In genomic region chr14:105076296-105076804, GRCh38 we compare ENCODE assay signal across 19 cellular contexts. TPM values are rescaled to one million over a fixed set of nuclear protein-coding genes. Genes with fewer than 3 reads are reported as not detected.
DNase-seq lines count a peak whose midpoint lies in the region; ATAC-seq and TF ChIP-seq lines count a peak whose summit lies in the region.
"Had no signal": no experiment of that assay in that cellular context is flagged by ENCODE, and none has a peak within 500 bp of the region (broad histone marks: within the 10 kb centered on the region; RNA-seq: fewer than 3 reads in every experiment).

No MANE protein-coding gene starts in this region.

- no peaks in the 10 kb centered on the region for H3K9me3 Mint-ChIP-seq in activated naive CD8-positive, alpha-beta T cell (ENCODE audit: low read depth)
- no peaks in the 10 kb centered on the region for H3K9me3 Mint-ChIP-seq in activated naive CD8-positive, alpha-beta T cell treated with anti-CD3 and anti-CD28 coated beads, Interleukin-2, amount 50 U/mL, for 24 hours
- no peaks in the 10 kb centered on the region for H3K9me3 Mint-ChIP-seq in immature natural killer cell
- H3K9me3 Mint-ChIP-seq in stimulated activated memory B cell treated with anti-CD40 and anti-IgM and Interleukin-4, amounts not matched to agents 10 μg/mL and 1 μg/mL and 100 μg/mL, for 72 hours, result no peaks in the 10 kb centered on the region
- H3K9me3 Mint-ChIP-seq: HFFc6 had no signal

- H3K27ac ChIP-seq in Panc1 (ENCODE audit: low read length), result no peak overlapping the region
- H3K27ac ChIP-seq: neural progenitor cell had no signal

- H3K36me3 ChIP-seq in Panc1 (ENCODE audit: control insufficient read depth, insufficient read depth, low read length), result no peaks in the 10 kb centered on the region
- H3K36me3 ChIP-seq: MG63, neural progenitor cell had no signal

- H3K4me1 Mint-ChIP-seq in activated naive CD8-positive, alpha-beta T cell (ENCODE audit: low read depth), result peaks cover 37% of the 10 kb centered on the region
- H3K4me1 Mint-ChIP-seq in activated naive CD8-positive, alpha-beta T cell treated with anti-CD3 and anti-CD28 coated beads, Interleukin-2, amount 50 U/mL, for 24 hours, result peaks cover 33% of the 10 kb centered on the region
- H3K4me1 Mint-ChIP-seq in immature natural killer cell, result peaks cover 25 to 30% of the 10 kb centered on the region in 2 donors
- H3K4me1 Mint-ChIP-seq in stimulated activated memory B cell treated with anti-CD40 and anti-IgM and Interleukin-4, amounts not matched to agents 10 μg/mL and 1 μg/mL and 100 μg/mL, for 72 hours, result peaks cover 46% of the 10 kb centered on the region

- H3K27me3 ChIP-seq in Panc1 (ENCODE audit: control insufficient read depth, insufficient read depth, low read length), result no peaks in the 10 kb centered on the region
- H3K27me3 ChIP-seq: MG63, neural progenitor cell had no signal

- POLR2A ChIA-PET in Panc1 (lab: Charles Lee), result no interaction called here

- no peaks in the 10 kb centered on the region; the same call in 1 of the 2 replicates for H3K4me1 ChIP-seq in Panc1 (ENCODE audit: control insufficient read depth, insufficient read depth, low read length)

- TF ChIP-seq CTCF in Panc1 (IDR thresholded peaks at IDR 0.05), result no peak

- H3K9me3 ChIP-seq in Panc1 (ENCODE audit: control insufficient read depth, insufficient read depth, low read depth, low read length), result no peaks in the 10 kb centered on the region
- H3K9me3 ChIP-seq: MG63 had no signal

- no peak for ATAC-seq in activated naive CD8-positive, alpha-beta T cell treated with anti-CD3 and anti-CD28 coated beads, Interleukin-2, amount 50 U/mL, for 24 hours
- ATAC-seq in Panc1, result peak; percentile 22; the same call in 1 of the 2 replicates
- no peak for ATAC-seq in stimulated activated memory B cell treated with anti-CD40 and anti-IgM and Interleukin-4, amounts not matched to agents 10 μg/mL and 1 μg/mL and 100 μg/mL, for 72 hours

- intact Hi-C loops in Panc1 (cut with micrococcal nuclease; ENCODE audit: unreplicated experiment), result no loop called here

- no peaks in the 10 kb centered on the region for H3K27me3 Mint-ChIP-seq in activated naive CD8-positive, alpha-beta T cell
- no peaks in the 10 kb centered on the region for H3K27me3 Mint-ChIP-seq in activated naive CD8-positive, alpha-beta T cell treated with anti-CD3 and anti-CD28 coated beads, Interleukin-2, amount 50 U/mL, for 24 hours
- peaks cover 0 to 7% (median 0%) of the 10 kb centered on the region in 3 donors for H3K27me3 Mint-ChIP-seq in immature natural killer cell (ENCODE audit: low read depth in 3 of 3)
- no peaks in the 10 kb centered on the region for H3K27me3 Mint-ChIP-seq in stimulated activated memory B cell treated with anti-CD40 and anti-IgM and Interleukin-4, amounts not matched to agents 10 μg/mL and 1 μg/mL and 100 μg/mL, for 72 hours

- CTCF ChIA-PET in Panc1 (lab: Charles Lee), result no interaction called here

- in situ Hi-C loops in Panc1 (cut with HindIII; ENCODE audit: low pct_unique_long_range_greater_than_20kb, low sequenced_read_pairs), result no loop called here

- BruUV-seq in Panc1 (replicated peaks; lab: Mats Ljungman, UMichigan), result no TSS peak

- H3K4me3 Mint-ChIP-seq in activated naive CD8-positive, alpha-beta T cell, result peak overlapping the region; percentile 20
- no peak overlapping the region for H3K4me3 Mint-ChIP-seq in activated naive CD8-positive, alpha-beta T cell treated with anti-CD3 and anti-CD28 coated beads, Interleukin-2, amount 50 U/mL, for 24 hours
- peak overlapping the region; percentile 77 to 92 (median 87) for H3K4me3 Mint-ChIP-seq in immature natural killer cell
- H3K4me3 Mint-ChIP-seq in stimulated activated memory B cell treated with anti-CD40 and anti-IgM and Interleukin-4, amounts not matched to agents 10 μg/mL and 1 μg/mL and 100 μg/mL, for 72 hours, result peak overlapping the region; percentile 23
- H3K4me3 Mint-ChIP-seq: HFFc6, neural progenitor cell had no signal

- H3K27ac Mint-ChIP-seq in activated naive CD8-positive, alpha-beta T cell, result peak overlapping the region; percentile 79
- H3K27ac Mint-ChIP-seq in activated naive CD8-positive, alpha-beta T cell treated with anti-CD3 and anti-CD28 coated beads, Interleukin-2, amount 50 U/mL, for 24 hours, result no peak overlapping the region
- peak overlapping the region; percentile 65 to 97 (median 84) for H3K27ac Mint-ChIP-seq in immature natural killer cell
- H3K27ac Mint-ChIP-seq in stimulated activated memory B cell treated with anti-CD40 and anti-IgM and Interleukin-4, amounts not matched to agents 10 μg/mL and 1 μg/mL and 100 μg/mL, for 72 hours, result peak overlapping the region; percentile 11
- H3K27ac Mint-ChIP-seq: HFFc6 had no signal

- H3K4me3 ChIP-seq in Panc1 (ENCODE audit: low read depth in 2 of 2, low read length in 2 of 2), result no peak overlapping the region
- H3K4me3 ChIP-seq: MG63, neural progenitor cell had no signal

- no peak for DNase-seq in activated naive CD8-positive, alpha-beta T cell treated with anti-CD3 and anti-CD28 coated beads, Interleukin-2, amount 50 U/mL, for 24 hours
- DNase-seq in Panc1 (ENCODE audit: low read depth, low spot score), result no peak
- DNase-seq in immature natural killer cell, result no peak
- no peak for DNase-seq in stimulated activated CD4-positive, alpha-beta T cell treated with anti-CD3 and anti-CD28 coated beads, Interleukin-4, amount 100 ng/mL, for 1 hour
- DNase-seq in NCI-H2227 (lab: John Stamatoyannopoulos, UW; ENCODE audit: unreplicated experiment), result no peak
- DNase-seq in stimulated activated CD4-positive, alpha-beta T cell treated with anti-CD3 and anti-CD28 coated beads, Interleukin-4, amount 100 ng/mL, for 4 hours, result no peak
- DNase-seq: COR-L47; effector CD4-positive, alpha-beta T cell; head of caudate nucleus; HFFc6; MG63; NCI-H1694 treated with DMSO at 0.1 percent for 48 hours; NCI-H446; retina; substantia nigra; T1000 had no signal

- H3K36me3 Mint-ChIP-seq in activated naive CD8-positive, alpha-beta T cell, result no peaks in the 10 kb centered on the region
- no peaks in the 10 kb centered on the region for H3K36me3 Mint-ChIP-seq in activated naive CD8-positive, alpha-beta T cell treated with anti-CD3 and anti-CD28 coated beads, Interleukin-2, amount 50 U/mL, for 24 hours (ENCODE audit: low read depth)
- no peaks in the 10 kb centered on the region for H3K36me3 Mint-ChIP-seq in immature natural killer cell
- H3K36me3 Mint-ChIP-seq in stimulated activated memory B cell treated with anti-CD40 and anti-IgM and Interleukin-4, amounts not matched to agents 10 μg/mL and 1 μg/mL and 100 μg/mL, for 72 hours, result no peaks in the 10 kb centered on the region
- H3K36me3 Mint-ChIP-seq: neural progenitor cell had no signal

RNA-seq across cellular contexts. Expression of gene GPR132, which starts 11.1 kb away (rescaled TPM):
- 0.08 TPM for total RNA-seq in Panc1 (2021; ENCODE audit: unreplicated experiment)
- polyA plus RNA-seq in Panc1 (2012; ENCODE audit: insufficient read length), result 0.15 TPM
- polyA plus RNA-seq in immature natural killer cell, result 10 to 100 TPM in 1 of 3 donors, 1 to 10 TPM in 2; 5.8 to 25.6 (median 8.4) TPM

RNA-seq across cellular contexts. Expression of gene CDCA4, which starts 55.5 kb away (rescaled TPM):
- 39.9 TPM for total RNA-seq in Panc1 (2021; ENCODE audit: unreplicated experiment)
- 32.9 TPM for polyA plus RNA-seq in Panc1 (2012; ENCODE audit: insufficient read length)
- 10 to 100 TPM; 14.5 to 18.3 (median 14.6) TPM for polyA plus RNA-seq in immature natural killer cell
